ENCODE assay signal across 29 cellular contexts in the genomic region with DNA sequence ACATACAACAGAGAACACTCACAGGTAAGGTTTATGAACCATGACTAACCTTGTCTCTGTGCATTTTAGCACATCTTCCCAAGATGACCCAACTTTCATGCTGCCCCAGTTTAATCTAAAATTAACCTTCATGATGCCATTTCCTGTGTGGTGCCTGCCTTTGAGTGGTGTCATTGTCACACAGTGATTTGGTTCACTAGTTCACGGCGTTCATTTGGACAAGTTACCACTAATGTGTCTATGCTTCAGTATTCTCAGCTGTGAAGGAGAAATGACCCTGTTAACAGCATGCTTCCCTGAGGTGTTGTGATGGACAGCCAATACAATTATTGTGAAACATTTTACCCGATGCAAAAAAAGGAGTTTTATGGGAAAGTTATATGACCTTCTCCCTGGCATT.
"Had no signal": no experiment of that assay in that cellular context is flagged by ENCODE, and none has a peak within 500 bp of the region (broad histone marks: within the 10 kb centered on the region; RNA-seq: fewer than 3 reads in every experiment).

No MANE protein-coding gene starts in this region.

- H3K27me3 ChIP-seq: esophagus muscularis mucosa, foreskin keratinocyte, heart right ventricle, left lung, neutrophil, right lobe of liver had no signal

- H3K36me3 Mint-ChIP-seq: activated naive CD4-positive, alpha-beta T cell treated with anti-CD3 and anti-CD28 coated beads, Interleukin-2, amount 10 ng/mL, durations not matched to agents 7 days and 5 days; stimulated activated effector memory CD8-positive, alpha-beta T cell treated with anti-CD3 and anti-CD28 coated beads, Interleukin-12 subunit alpha, Interleukin-12 subunit beta, amount 100 ng/mL, for 72 hours had no signal

- H3K9me3 Mint-ChIP-seq: dendritic cell treated with granulocyte-macrophage colony-stimulating factor and Interleukin-4, amounts not matched to agents 40 ng/mL and 50 ng/mL, for 4 days had no signal

- H3K27ac Mint-ChIP-seq: activated naive CD4-positive, alpha-beta T cell treated with anti-CD3 and anti-CD28 coated beads, Interleukin-2, amount 10 ng/mL, durations not matched to agents 7 days and 5 days; activated naive CD8-positive, alpha-beta T cell treated with anti-CD3 and anti-CD28 coated beads, Interleukin-2, amount 50 U/mL, for 24 hours; dendritic cell treated with granulocyte-macrophage colony-stimulating factor and Interleukin-4, amounts not matched to agents 40 ng/mL and 50 ng/mL, for 4 days; natural killer cell treated with Interleukin-12 subunit alpha and Interleukin-12 subunit beta and Interleukin-15 and Interleukin-18, amount 100 ng/mL, for 72 hours; progenitor cell of endocrine pancreas; stimulated activated effector memory CD8-positive, alpha-beta T cell treated with anti-CD3 and anti-CD28 coated beads, Interleukin-12 subunit alpha, Interleukin-12 subunit beta, amount 100 ng/mL, for 72 hours; stimulated activated naive CD8-positive, alpha-beta T cell treated with anti-CD3 and anti-CD28 coated beads, Interleukin-15, Interleukin-2, amounts not matched to agents 100 ng/mL and 50 ng/mL, for 24 hours; T-helper 1 cell treated with Interleukin-12 subunit alpha and Interleukin-12 subunit beta and Interleukin-4 antibody, amounts not matched to agents 30 μg/mL and 1 μg/mL, for 36 hours had no signal

- H3K4me3 ChIP-seq: esophagus muscularis mucosa, heart right ventricle, left lung, mucosa of descending colon, right lobe of liver, thoracic aorta had no signal

- DNase-seq: activated CD4-positive, alpha-beta T cell treated with anti-CD3 and anti-CD28 coated beads for 48 hours; activated CD4-positive, alpha-beta T cell treated with anti-CD3 and anti-CD28 coated beads, Interleukin-2, amount 50 U/mL, for 48 hours; activated CD8-positive, alpha-beta memory T cell treated with anti-CD3 and anti-CD28 coated beads for 24 hours; activated gamma-delta T cell; activated naive CD4-positive, alpha-beta T cell treated with anti-CD3 and anti-CD28 coated beads, Interleukin-2, amount 10 ng/mL, durations not matched to agents 7 days and 5 days; activated naive CD8-positive, alpha-beta T cell treated with anti-CD3 and anti-CD28 coated beads, Interleukin-2, amount 50 U/mL, for 24 hours; amygdala; caudate nucleus; effector CD4-positive, alpha-beta T cell; foreskin keratinocyte; heart right ventricle; left lung; mucosa of descending colon; right lobe of liver; small intestine; stimulated activated CD4-positive, alpha-beta T cell treated with anti-CD3 and anti-CD28 coated beads, Interleukin-4, amount 100 ng/mL, for 24 hours; T1000; trophoblast cell; WERI-Rb-1 had no signal

- H3K27ac ChIP-seq: esophagus muscularis mucosa, foreskin keratinocyte, heart right ventricle, left lung, neutrophil, right lobe of liver, thoracic aorta, WERI-Rb-1 had no signal

- ATAC-seq: activated CD4-positive, CD25-positive, alpha-beta regulatory T cell treated with anti-CD3 and anti-CD28 coated beads, Interleukin-2, amount 50 U/mL, for 24 hours; activated naive CD8-positive, alpha-beta T cell treated with anti-CD3 and anti-CD28 coated beads, Interleukin-2, amount 50 U/mL, for 24 hours; foreskin keratinocyte; heart right ventricle; left lung; mucosa of descending colon; natural killer cell treated with Interleukin-12 subunit alpha and Interleukin-12 subunit beta and Interleukin-15 and Interleukin-18, amount 100 ng/mL, for 72 hours; right lobe of liver; stimulated activated effector memory CD8-positive, alpha-beta T cell treated with anti-CD3 and anti-CD28 coated beads, Interleukin-12 subunit alpha, Interleukin-12 subunit beta, amount 100 ng/mL, for 72 hours had no signal

- H3K4me1 ChIP-seq: esophagus muscularis mucosa, foreskin keratinocyte, heart right ventricle, left lung, right lobe of liver had no signal

- H3K9me3 ChIP-seq: esophagus muscularis mucosa, left lung, mucosa of descending colon, neutrophil, right lobe of liver, thoracic aorta had no signal

- H3K36me3 ChIP-seq: esophagus muscularis mucosa, heart right ventricle, left lung, neutrophil, right lobe of liver, thoracic aorta, WERI-Rb-1 had no signal
